9 cellular contexts compared by ENCODE assay signal in genomic region chr10:62618576-62619408, GRCh38.
A peak's percentile ranks its signal among the peaks of the same experiment; 100 is the strongest.
DNase-seq lines count a peak whose midpoint lies in the region; ATAC-seq and TF ChIP-seq lines count a peak whose summit lies in the region.
"Had no signal": no experiment of that assay in that cellular context is flagged by ENCODE, and none has a peak within 500 bp of the region (broad histone marks: within the 10 kb centered on the region; RNA-seq: fewer than 3 reads in every experiment).

No MANE protein-coding gene starts in this region.

- TF ChIP-seq CTCF in foreskin keratinocyte (conservative IDR thresholded peaks at IDR 0.05) (no peak), WERI-Rb-1 (IDR thresholded peaks at IDR 0.05; ENCODE audit: low read depth, low read length) (no peak)

- intact Hi-C loops in activated CD4-positive, alpha-beta T cell treated with anti-CD3 and anti-CD28 coated beads, Interleukin-2, amount 10 ng/mL, durations not matched to agents 24 days and 14 days (cut with micrococcal nuclease): no loop called here

- H3K36me3 ChIP-seq in WERI-Rb-1: no peaks in the 10 kb centered on the region
- H3K36me3 ChIP-seq: vagina had no signal

- H3K27ac ChIP-seq in caudate nucleus (ENCODE audit: low read depth, low read length) (no peak overlapping the region), foreskin keratinocyte (no peak overlapping the region), WERI-Rb-1 (no peak overlapping the region)
- H3K27ac ChIP-seq: vagina had no signal

- H3K27me3 ChIP-seq in foreskin keratinocyte (peaks cover 5% of the 10 kb centered on the region), WERI-Rb-1 (ENCODE audit: insufficient read depth, low read depth, severe bottlenecking) (peaks cover 78% of the 10 kb centered on the region)
- H3K27me3 ChIP-seq: vagina had no signal

- peak; percentile 55 for DNase-seq in activated CD4-positive, alpha-beta T cell treated with anti-CD3 and anti-CD28 coated beads, Interleukin-2, amount 10 ng/mL, durations not matched to agents 24 days and 14 days
- no peak for DNase-seq in activated CD4-positive, alpha-beta T cell treated with anti-CD3 and anti-CD28 coated beads for 48 hours
- DNase-seq in ecto neural progenitor cell (ENCODE audit: low spot score) (peak; percentile 15), caudate nucleus (lab: John Stamatoyannopoulos, UW) (no peak), foreskin keratinocyte (no peak), WERI-Rb-1 (no peak)
- DNase-seq in stimulated activated naive B cell treated with anti-CD40 and anti-IgM and Interleukin-4, amounts not matched to agents 10 μg/mL and 1 μg/mL and 100 μg/mL, for 72 hours: no peak

- H3K4me3 Mint-ChIP-seq in activated CD4-positive, alpha-beta T cell treated with anti-CD3 and anti-CD28 coated beads, Interleukin-2, amount 10 ng/mL, durations not matched to agents 24 days and 14 days: no peak overlapping the region
- H3K4me3 Mint-ChIP-seq in stimulated activated naive B cell treated with anti-CD40 and anti-IgM and Interleukin-4, amounts not matched to agents 10 μg/mL and 1 μg/mL and 100 μg/mL, for 72 hours: no peak overlapping the region

- H3K27me3 Mint-ChIP-seq in activated CD4-positive, alpha-beta T cell treated with anti-CD3 and anti-CD28 coated beads, Interleukin-2, amount 10 ng/mL, durations not matched to agents 24 days and 14 days: peaks cover 1% of the 10 kb centered on the region
- no peaks in the 10 kb centered on the region for H3K27me3 Mint-ChIP-seq in stimulated activated naive B cell treated with anti-CD40 and anti-IgM and Interleukin-4, amounts not matched to agents 10 μg/mL and 1 μg/mL and 100 μg/mL, for 72 hours

- H3K9me3 Mint-ChIP-seq in activated CD4-positive, alpha-beta T cell treated with anti-CD3 and anti-CD28 coated beads, Interleukin-2, amount 10 ng/mL, durations not matched to agents 24 days and 14 days: no peaks in the 10 kb centered on the region
- H3K9me3 Mint-ChIP-seq in stimulated activated naive B cell treated with anti-CD40 and anti-IgM and Interleukin-4, amounts not matched to agents 10 μg/mL and 1 μg/mL and 100 μg/mL, for 72 hours: peaks cover 3 to 5% of the 10 kb centered on the region in 2 donors

- peaks cover 51% of the 10 kb centered on the region for H3K4me1 Mint-ChIP-seq in activated CD4-positive, alpha-beta T cell treated with anti-CD3 and anti-CD28 coated beads, Interleukin-2, amount 10 ng/mL, durations not matched to agents 24 days and 14 days
- H3K4me1 Mint-ChIP-seq in stimulated activated naive B cell treated with anti-CD40 and anti-IgM and Interleukin-4, amounts not matched to agents 10 μg/mL and 1 μg/mL and 100 μg/mL, for 72 hours: peaks cover 35 to 84% of the 10 kb centered on the region in 2 donors

- H3K36me3 Mint-ChIP-seq in activated CD4-positive, alpha-beta T cell treated with anti-CD3 and anti-CD28 coated beads, Interleukin-2, amount 10 ng/mL, durations not matched to agents 24 days and 14 days (ENCODE audit: low read depth): no peaks in the 10 kb centered on the region
- peaks cover 4 to 6% of the 10 kb centered on the region in 2 donors for H3K36me3 Mint-ChIP-seq in stimulated activated naive B cell treated with anti-CD40 and anti-IgM and Interleukin-4, amounts not matched to agents 10 μg/mL and 1 μg/mL and 100 μg/mL, for 72 hours

- no peak overlapping the region for H3K27ac Mint-ChIP-seq in activated CD4-positive, alpha-beta T cell treated with anti-CD3 and anti-CD28 coated beads, Interleukin-2, amount 10 ng/mL, durations not matched to agents 24 days and 14 days
- peak overlapping the region; percentile 56 for H3K27ac Mint-ChIP-seq in stimulated activated naive B cell treated with anti-CD40 and anti-IgM and Interleukin-4, amounts not matched to agents 10 μg/mL and 1 μg/mL and 100 μg/mL, for 72 hours

- no peaks in the 10 kb centered on the region for H3K4me1 ChIP-seq in foreskin keratinocyte

- ATAC-seq in HG03520 (IDR thresholded peaks at IDR 0.05; ENCODE audit: unreplicated experiment) (peak; percentile 39), foreskin keratinocyte (no peak)
- peak; percentile 70 to 71 for ATAC-seq in stimulated activated naive B cell treated with anti-CD40 and anti-IgM and Interleukin-4, amounts not matched to agents 10 μg/mL and 1 μg/mL and 100 μg/mL, for 72 hours (replicated peaks)

- no peaks in the 10 kb centered on the region for H3K9me3 ChIP-seq in WERI-Rb-1 (ENCODE audit: severe bottlenecking)
- H3K9me3 ChIP-seq: vagina had no signal

- H3K4me3 ChIP-seq in WERI-Rb-1 (ENCODE audit: low read depth, low read length): no peak overlapping the region
- H3K4me3 ChIP-seq: vagina had no signal

Comparison
In these comparisons a context has a peak if more than half of its experiments do, and no peak if none do; other contexts are left out.
1. DNase-seq: peak in activated CD4-positive, alpha-beta T cell treated with anti-CD3 and anti-CD28 coated beads, Interleukin-2, amount 10 ng/mL, durations not matched to agents 24 days and 14 days (single experiment) and ecto neural progenitor cell (single experiment); none in activated CD4-positive, alpha-beta T cell treated with anti-CD3 and anti-CD28 coated beads for 48 hours (single experiment), stimulated activated naive B cell treated with anti-CD40 and anti-IgM and Interleukin-4, amounts not matched to agents 10 μg/mL and 1 μg/mL and 100 μg/mL, for 72 hours (single experiment), caudate nucleus (0 of 61), foreskin keratinocyte (0 of 2) and WERI-Rb-1 (single experiment).